ENCODE assay signal across 16 cellular contexts in genomic region chr17:19354123-19354522, GRCh38. TPM values are rescaled to one million over a fixed set of nuclear protein-coding genes. Genes with fewer than 3 reads are reported as not detected.
DNase-seq lines count a peak whose midpoint lies in the region; ATAC-seq and TF ChIP-seq lines count a peak whose summit lies in the region.
"Had no signal": no experiment of that assay in that cellular context is flagged by ENCODE, and none has a peak within 500 bp of the region (broad histone marks: within the 10 kb centered on the region; RNA-seq: fewer than 3 reads in every experiment).

No MANE protein-coding gene starts in this region.

- H3K9me3 ChIP-seq in right cardiac atrium (ENCODE audit: control insufficient read depth, low read length) (no peaks in the 10 kb centered on the region), T-helper 17 cell (ENCODE audit: control insufficient read depth, low read length, poor library complexity, severe bottlenecking) (no peaks in the 10 kb centered on the region)
- no peaks in the 10 kb centered on the region for H3K9me3 ChIP-seq in effector memory CD4-positive, alpha-beta T cell (ENCODE audit: control insufficient read depth, low read length)

- H3K4me3 Mint-ChIP-seq in neural crest cell (no peak overlapping the region), T-helper 17 cell (no peak overlapping the region)
- H3K4me3 Mint-ChIP-seq: H9 had no signal

- H3K36me3 ChIP-seq in effector memory CD4-positive, alpha-beta T cell (ENCODE audit: control insufficient read depth, insufficient read depth, low read length): no peaks in the 10 kb centered on the region

- H3K27ac Mint-ChIP-seq in neural crest cell (ENCODE audit: unreplicated experiment) (peak overlapping the region; percentile 15), T-helper 17 cell (no peak overlapping the region)
- H3K27ac Mint-ChIP-seq: H9 had no signal

- no peak overlapping the region for H3K4me3 ChIP-seq in epithelial cell of proximal tubule (ENCODE audit: low read depth, low read length)
- no peak overlapping the region for H3K4me3 ChIP-seq in right cardiac atrium (ENCODE audit: low read length)
- no peak overlapping the region for H3K4me3 ChIP-seq in effector memory CD4-positive, alpha-beta T cell (ENCODE audit: insufficient read depth, low read depth, low read length, poor library complexity, severe bottlenecking)
- H3K4me3 ChIP-seq: dorsolateral prefrontal cortex, K562 had no signal

- H3K36me3 Mint-ChIP-seq in neural crest cell (ENCODE audit: low read depth): no peaks in the 10 kb centered on the region
- H3K36me3 Mint-ChIP-seq in T-helper 17 cell (ENCODE audit: low read depth): peaks cover 4% of the 10 kb centered on the region

- intact Hi-C loops in right cardiac atrium (cut with DNase I): no loop called here

- TF ChIP-seq CTCF in epithelial cell of proximal tubule (conservative IDR thresholded peaks at IDR 0.05; ENCODE audit: low read depth, low read length) (no peak), neural crest cell (conservative IDR thresholded peaks at IDR 0.05) (no peak)

- no peaks in the 10 kb centered on the region for H3K27me3 ChIP-seq in right cardiac atrium (ENCODE audit: control insufficient read depth, insufficient read depth)
- H3K27me3 ChIP-seq in effector memory CD4-positive, alpha-beta T cell (replicated peaks; ENCODE audit: control insufficient read depth, insufficient read depth, low read length, poor library complexity, severe bottlenecking): no peaks in the 10 kb centered on the region
- H3K27me3 ChIP-seq: dorsolateral prefrontal cortex had no signal

- H3K27me3 Mint-ChIP-seq in neural crest cell (ENCODE audit: low read depth) (no peaks in the 10 kb centered on the region), T-helper 17 cell (peaks cover 51% of the 10 kb centered on the region)

- H3K4me1 Mint-ChIP-seq in neural crest cell (peaks cover 5% of the 10 kb centered on the region), T-helper 17 cell (peaks cover 2% of the 10 kb centered on the region)
- H3K4me1 Mint-ChIP-seq: H9 had no signal

- DNase-seq in EL: peak; percentile 90
- peak; percentile 82 for DNase-seq in RPMI7951 (ENCODE audit: low read depth)
- DNase-seq in epithelial cell of proximal tubule (ENCODE audit: low read depth): peak; percentile 43
- DNase-seq in neural crest cell (ENCODE audit: low read depth, low spot score): no peak
- DNase-seq in right cardiac atrium: no peak
- DNase-seq in CD1c-positive myeloid dendritic cell (ENCODE audit: extremely low spot score): no peak
- DNase-seq in T-helper 17 cell: no peak
- no peak for DNase-seq in effector memory CD4-positive, alpha-beta T cell
- DNase-seq: activated naive CD4-positive, alpha-beta T cell treated with anti-CD3 and anti-CD28 coated beads, Interleukin-2, amount 50 U/mL, for 16 hours; H9; hypothalamus; NCI-H2081; substantia nigra had no signal

- WGBS in right cardiac atrium: 79% methylated on average over 2 of the region's 2 CpGs

- no peaks in the 10 kb centered on the region for H3K9me3 Mint-ChIP-seq in neural crest cell
- H3K9me3 Mint-ChIP-seq: H9 had no signal

- no peak overlapping the region for H3K27ac ChIP-seq in right cardiac atrium (ENCODE audit: low read length)
- no peak overlapping the region for H3K27ac ChIP-seq in effector memory CD4-positive, alpha-beta T cell (ENCODE audit: insufficient read depth, low read length, poor library complexity, severe bottlenecking)
- H3K27ac ChIP-seq: dorsolateral prefrontal cortex had no signal

- no peaks in the 10 kb centered on the region for H3K4me1 ChIP-seq in right cardiac atrium (ENCODE audit: control insufficient read depth, insufficient read depth, low read length)
- H3K4me1 ChIP-seq in effector memory CD4-positive, alpha-beta T cell (ENCODE audit: control insufficient read depth, insufficient read depth, low read length, poor library complexity, severe bottlenecking): no peaks in the 10 kb centered on the region

- ATAC-seq in right cardiac atrium (no peak), T-helper 17 cell (no peak)
- ATAC-seq: K562 had no signal

RNA-seq across cellular contexts. Expression of gene B9D1, which starts 8.4 kb away (rescaled TPM):
- total RNA-seq in RPMI7951 (2014; rRNA removed; shearing (Covaris generic)): 16.2 and 20.3 TPM in 2 replicates
- total RNA-seq in epithelial cell of proximal tubule (27.3 and 44.2 TPM in 2 replicates), neural crest cell (15.4 and 17.9 TPM in 2 replicates), right cardiac atrium (10 to 100 TPM in 3 of 4 donors, 1 to 10 TPM in 1; 9.8 to 14.6 (median 12.1) TPM), T-helper 17 cell (1 to 10 TPM in 1 of 2 donors, under 1 TPM in 1; 0.37 to 1.2 TPM)
- 20.9 TPM for polyA plus RNA-seq in right cardiac atrium

RNA-seq across cellular contexts. Expression of gene MAPK7, which starts 24.2 kb away (rescaled TPM):
- 4.1 and 6.7 TPM in 2 replicates for total RNA-seq in RPMI7951 (2014; rRNA removed; shearing (Covaris generic))
- total RNA-seq in epithelial cell of proximal tubule (9.1 and 19.0 TPM in 2 replicates), neural crest cell (39.3 and 39.5 TPM in 2 replicates), right cardiac atrium (10 to 100 TPM; 13.3 to 16.7 (median 16.3) TPM), T-helper 17 cell (10 to 100 TPM; 16.7 to 20.3 TPM)
- 9.0 TPM for polyA plus RNA-seq in right cardiac atrium

RNA-seq across cellular contexts. Expression of gene MFAP4, which starts 32.9 kb away (rescaled TPM):
- total RNA-seq in RPMI7951 (2014; rRNA removed; shearing (Covaris generic)): 4.7 and 5.2 TPM in 2 replicates
- not detected in 2 replicates for total RNA-seq in epithelial cell of proximal tubule
- 0.26 and 0.43 TPM in 2 replicates for total RNA-seq in neural crest cell
- total RNA-seq in right cardiac atrium: 100 to 1,000 TPM in 3 of 4 donors, 10 to 100 TPM in 1; 92.8 to 160 (median 131) TPM
- 95.2 TPM for polyA plus RNA-seq in right cardiac atrium
- total RNA-seq in T-helper 17 cell: not detected
- total RNA-seq: pulmonary artery endothelial cell had no signal

RNA-seq across cellular contexts. Expression of gene RNF112, which starts 56.9 kb away (rescaled TPM):
- 0.24 and 0.29 TPM in 2 replicates for total RNA-seq in RPMI7951 (2014; rRNA removed; shearing (Covaris generic))
- total RNA-seq in epithelial cell of proximal tubule (0.06 TPM in 1 of 2 replicates, not detected in the other), neural crest cell (0.84 and 1.2 TPM in 2 replicates), right cardiac atrium (1 to 10 TPM; 2.5 to 6.3 (median 4.4) TPM), T-helper 17 cell (under 1 TPM; 0.25 to 0.57 TPM)
- 3.3 TPM for polyA plus RNA-seq in right cardiac atrium
- polyA plus RNA-seq: K562 had no signal

Comparison
In these comparisons a context has a peak if more than half of its experiments do, and no peak if none do; other contexts are left out.
1. DNase-seq: peak in EL (single experiment), RPMI7951 (single experiment) and epithelial cell of proximal tubule (single experiment); none in neural crest cell (single experiment), right cardiac atrium (0 of 3), CD1c-positive myeloid dendritic cell (single experiment), T-helper 17 cell (0 of 3) and effector memory CD4-positive, alpha-beta T cell (0 of 3).
2. RNA of gene MFAP4, which starts 32.9 kb away (total RNA-seq): 92.8 to 160 TPM in right cardiac atrium; 4.7 to 5.2 TPM in RPMI7951, 0.26 to 0.43 TPM in neural crest cell, not detected in epithelial cell of proximal tubule and not detected in T-helper 17 cell; every median in the first group is over 10 times any median in the second.